Comparison of ENCODE assay signal across 1 cellular context in the genomic region with DNA sequence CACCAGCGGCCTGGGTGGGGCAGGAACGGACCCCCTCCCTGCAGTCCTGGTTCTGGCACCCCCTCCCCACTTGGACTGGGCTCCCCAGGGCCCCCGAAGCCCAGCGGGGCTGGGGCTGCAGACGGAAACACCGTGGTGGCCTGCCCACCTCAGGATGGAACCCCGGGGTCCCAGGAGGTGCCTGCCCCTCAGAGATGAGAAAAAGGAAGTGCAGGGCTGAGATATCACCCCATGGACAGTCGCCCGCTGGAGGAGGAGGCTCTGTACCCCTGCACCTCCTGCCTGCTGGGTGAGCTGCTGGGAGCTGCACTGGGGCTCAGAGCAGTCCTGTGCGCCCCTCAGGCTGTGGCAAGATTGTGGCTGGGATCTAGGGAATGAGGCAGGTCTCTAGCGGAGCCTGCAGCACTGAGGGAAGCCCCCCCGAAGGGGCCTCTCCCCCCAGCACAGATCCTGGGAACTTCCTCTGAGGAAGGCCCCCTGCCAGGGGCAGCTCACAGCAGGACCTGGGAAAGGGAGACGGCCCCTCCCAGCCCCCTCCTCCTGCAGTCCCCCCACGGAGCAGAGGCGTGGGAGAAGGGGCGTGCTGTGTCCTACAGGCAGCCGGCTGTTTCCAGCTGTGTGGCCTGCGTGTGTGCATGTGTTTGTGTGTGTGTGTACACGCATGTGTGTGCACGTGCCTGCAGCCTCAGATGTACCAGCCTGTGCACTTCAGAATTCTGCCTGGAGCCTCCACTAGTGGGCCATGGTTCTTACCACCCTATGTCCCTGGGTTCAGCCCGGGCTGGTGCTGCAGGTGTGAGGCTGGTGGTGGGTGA.
TF ChIP-seq lines count a peak whose summit lies in the region.

No MANE protein-coding gene starts in this region.

TF ChIP-seq in neural cell, 6 proteins besides CTCF, POLR2A, EP300 and RAD21 (continued from another document):
- TF ChIP-seq, protein P1, sequence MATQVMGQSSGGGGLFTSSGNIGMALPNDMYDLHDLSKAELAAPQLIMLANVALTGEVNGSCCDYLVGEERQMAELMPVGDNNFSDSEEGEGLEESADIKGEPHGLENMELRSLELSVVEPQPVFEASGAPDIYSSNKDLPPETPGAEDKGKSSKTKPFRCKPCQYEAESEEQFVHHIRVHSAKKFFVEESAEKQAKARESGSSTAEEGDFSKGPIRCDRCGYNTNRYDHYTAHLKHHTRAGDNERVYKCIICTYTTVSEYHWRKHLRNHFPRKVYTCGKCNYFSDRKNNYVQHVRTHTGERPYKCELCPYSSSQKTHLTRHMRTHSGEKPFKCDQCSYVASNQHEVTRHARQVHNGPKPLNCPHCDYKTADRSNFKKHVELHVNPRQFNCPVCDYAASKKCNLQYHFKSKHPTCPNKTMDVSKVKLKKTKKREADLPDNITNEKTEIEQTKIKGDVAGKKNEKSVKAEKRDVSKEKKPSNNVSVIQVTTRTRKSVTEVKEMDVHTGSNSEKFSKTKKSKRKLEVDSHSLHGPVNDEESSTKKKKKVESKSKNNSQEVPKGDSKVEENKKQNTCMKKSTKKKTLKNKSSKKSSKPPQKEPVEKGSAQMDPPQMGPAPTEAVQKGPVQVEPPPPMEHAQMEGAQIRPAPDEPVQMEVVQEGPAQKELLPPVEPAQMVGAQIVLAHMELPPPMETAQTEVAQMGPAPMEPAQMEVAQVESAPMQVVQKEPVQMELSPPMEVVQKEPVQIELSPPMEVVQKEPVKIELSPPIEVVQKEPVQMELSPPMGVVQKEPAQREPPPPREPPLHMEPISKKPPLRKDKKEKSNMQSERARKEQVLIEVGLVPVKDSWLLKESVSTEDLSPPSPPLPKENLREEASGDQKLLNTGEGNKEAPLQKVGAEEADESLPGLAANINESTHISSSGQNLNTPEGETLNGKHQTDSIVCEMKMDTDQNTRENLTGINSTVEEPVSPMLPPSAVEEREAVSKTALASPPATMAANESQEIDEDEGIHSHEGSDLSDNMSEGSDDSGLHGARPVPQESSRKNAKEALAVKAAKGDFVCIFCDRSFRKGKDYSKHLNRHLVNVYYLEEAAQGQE (IDR thresholded peaks at IDR 0.05; ENCODE audit: borderline replicate concordance), result no peak
